Comparison of ENCODE assay signal across 8 cellular contexts in genomic region chr11:86302092-86302793, GRCh38. TPM values are rescaled to one million over a fixed set of nuclear protein-coding genes. Genes with fewer than 3 reads are reported as not detected.
DNase-seq lines count a peak whose midpoint lies in the region; ATAC-seq, FAIRE-seq and TF ChIP-seq lines count a peak whose summit lies in the region.

Gene HIKESHI (plus strand): TSS chr11:86302240. CDS start chr11:86302449, 209 bp downstream.

- H3K9me3 ChIP-seq in right atrium auricular region (no peaks in the 10 kb centered on the region), psoas muscle (no peaks in the 10 kb centered on the region)

- 0% methylated on average over 30 of the region's 30 CpGs for WGBS in psoas muscle, 3 donors

- DNase-seq in NCI-H187 treated with DMSO at 0.1 percent for 48 hours (lab: John Stamatoyannopoulos, UW) (peak; percentile 86), anterior cingulate cortex (lab: John Stamatoyannopoulos, UW) (peak; percentile 87 to 100 (median 99)), right atrium auricular region (ENCODE audit: low spot score) (peak; percentile 100), psoas muscle (peak; percentile 100), urothelium cell line (ENCODE audit: low spot score) (peak; percentile 94)

- H3K36me3 ChIP-seq in right atrium auricular region = no peaks in the 10 kb centered on the region
- no peaks in the 10 kb centered on the region for H3K36me3 ChIP-seq in psoas muscle (ENCODE audit: insufficient read depth in 1 of 2, low read depth in 1 of 2)

- H3K4me1 ChIP-seq in right atrium auricular region (peaks cover 0 to 13% of the 10 kb centered on the region in 2 donors), psoas muscle (peaks cover 18% of the 10 kb centered on the region)

- peak; percentile 17 for FAIRE-seq in urothelium cell line (lab: Jason Lieb, UNC)

- ATAC-seq in GM18499 (IDR thresholded peaks at IDR 0.05; ENCODE audit: insufficient read depth, unreplicated experiment) (peak; percentile 98), HG02943 (IDR thresholded peaks at IDR 0.05; ENCODE audit: low read depth, unreplicated experiment) (peak; percentile 99), psoas muscle (peak; percentile 97 to 99 (median 98))

- TF ChIP-seq CTCF in right atrium auricular region (IDR thresholded peaks at IDR 0.05) = no peak
- no peak for TF ChIP-seq CTCF in psoas muscle (IDR thresholded peaks at IDR 0.05)

- H3K4me3 ChIP-seq in right atrium auricular region (peak within 1 kb of the TSS; percentile 66 to 88), psoas muscle (peak within 1 kb of the TSS; percentile 89)

- intact Hi-C loops in T-helper 2 cell treated with Interferon-gamma antibody and Interleukin-4, amounts not matched to agents 100 ng/mL and 5 ng/mL, for 36 hours (cut with micrococcal nuclease) = loop anchor here (1.0 to 5.0 kb wide), 5 partner anchors 57 to 674 kb away; partner anchors contain the start of genes CREBZF, PICALM and TMEM126B
- intact Hi-C loops in psoas muscle (cut with DNase I) = loop anchor here in 1 of 2 donors (5.0 kb wide), 1 partner anchor 60 kb away; the partner anchor contains the start of gene EED

- H3K27ac ChIP-seq in right atrium auricular region (peak within 1 kb of the TSS; percentile 85 to 91), psoas muscle (peak within 1 kb of the TSS; percentile 93)

- H3K27me3 ChIP-seq in right atrium auricular region (no peaks in the 10 kb centered on the region), psoas muscle (ENCODE audit: insufficient read depth in 3 of 3, low read length in 2 of 3) (no peaks in the 10 kb centered on the region)

RNA-seq across cellular contexts. Expression of gene HIKESHI, which starts in this region (rescaled TPM):
- 38.6 and 41.3 TPM in 2 replicates for total RNA-seq in T-helper 2 cell treated with Interferon-gamma antibody and Interleukin-4, amounts not matched to agents 100 ng/mL and 5 ng/mL, for 36 hours
- total RNA-seq in right atrium auricular region (10 to 100 TPM; 33.9 to 49.8 TPM), psoas muscle (10 to 100 TPM; 39.6 to 45.7 (median 41.4) TPM)
- 10 to 100 TPM; 50.8 to 74.9 (median 63.6) TPM for polyA plus RNA-seq in psoas muscle

Comparison
In these comparisons a context has a peak if more than half of its experiments do, and no peak if none do; other contexts are left out.
1. Peak in every context shown above with its lines: DNase-seq, ATAC-seq, H3K4me3 ChIP-seq and H3K27ac ChIP-seq.